ENCODE assay signal across 14 cellular contexts in genomic region chr7:69457912-69458491, GRCh38.
A peak's percentile ranks its signal among the peaks of the same experiment; 100 is the strongest.
DNase-seq lines count a peak whose midpoint lies in the region; ATAC-seq and TF ChIP-seq lines count a peak whose summit lies in the region.
"Had no signal": no experiment of that assay in that cellular context is flagged by ENCODE, and none has a peak within 500 bp of the region (broad histone marks: within the 10 kb centered on the region; RNA-seq: fewer than 3 reads in every experiment).

No MANE protein-coding gene starts in this region.

- no peak for TF ChIP-seq CTCF in heart right ventricle (IDR thresholded peaks at IDR 0.05)
- no peak for TF ChIP-seq CTCF in psoas muscle (IDR thresholded peaks at IDR 0.05)

- H3K27ac ChIP-seq in heart right ventricle (peak overlapping the region in 8 of 10 donors; percentile 25 to 74 (median 44)), psoas muscle (no peak overlapping the region)

- ATAC-seq in heart right ventricle, result peak; percentile 92 to 97 (median 95)
- peak; percentile 21 to 71 (median 66) for ATAC-seq in psoas muscle
- ATAC-seq: activated naive CD4-positive, alpha-beta T cell treated with anti-CD3 and anti-CD28 coated beads, Interleukin-2, amount 50 U/mL, for 72 hours; effector memory CD8-positive, alpha-beta T cell had no signal

- H3K27me3 ChIP-seq in H7 (ENCODE audit: control insufficient read depth, insufficient read depth, low read length) (no peaks in the 10 kb centered on the region), heart right ventricle (no peaks in the 10 kb centered on the region), psoas muscle (ENCODE audit: insufficient read depth in 3 of 3, low read length in 2 of 3) (no peaks in the 10 kb centered on the region)

- H3K4me1 ChIP-seq in heart right ventricle (peaks cover 2 to 18% (median 16%) of the 10 kb centered on the region in 9 donors), psoas muscle (no peaks in the 10 kb centered on the region)

- H3K36me3 ChIP-seq in H7 (replicated peaks; ENCODE audit: control insufficient read depth, insufficient read depth, low read length) (no peaks in the 10 kb centered on the region), heart right ventricle (no peaks in the 10 kb centered on the region), psoas muscle (ENCODE audit: insufficient read depth in 1 of 2, low read depth in 1 of 2) (no peaks in the 10 kb centered on the region)

- DNase-seq in H7 (peak; percentile 35), NCI-H774 (lab: John Stamatoyannopoulos, UW) (peak; percentile 9), heart right ventricle (peak; percentile 68 to 89), psoas muscle (peak; percentile 39 to 63), T-helper 2 cell (no peak), cerebellar nuclear complex (lab: John Stamatoyannopoulos, UW) (no peak)
- DNase-seq in activated CD8-positive, alpha-beta memory T cell treated with anti-CD3 and anti-CD28 coated beads for 24 hours, result no peak
- DNase-seq: activated CD4-positive, alpha-beta memory T cell treated with anti-CD3 and anti-CD28 coated beads for 36 hours; effector memory CD8-positive, alpha-beta T cell; GOT3; NCI-H1930; nucleus accumbens; trophoblast cell had no signal

- no peak overlapping the region for H3K4me3 ChIP-seq in H7 (ENCODE audit: insufficient read depth, low read depth, low read length)
- H3K4me3 ChIP-seq in heart right ventricle, result no peak overlapping the region
- no peak overlapping the region for H3K4me3 ChIP-seq in psoas muscle

- WGBS in heart right ventricle, 2 donors, result 12 to 15% methylated on average over 7 of the region's 7 CpGs
- 10 to 13% (median 13%) methylated on average over 7 of the region's 7 CpGs for WGBS in psoas muscle, 3 donors

- H3K9me3 ChIP-seq in heart right ventricle (no peaks in the 10 kb centered on the region), psoas muscle (no peaks in the 10 kb centered on the region)

- intact Hi-C loops in heart right ventricle (cut with DNase I), result loop anchor here in 2 of 10 donors (2.0 to 10.0 kb wide), 2 partner anchors 59 to 137 kb away; partner anchors contain the start of gene AUTS2 (in 1 of the 2)
- intact Hi-C loops in psoas muscle (cut with DNase I), result no loop called here

Comparison
In these comparisons a context has a peak if more than half of its experiments do, and no peak if none do; other contexts are left out.
1. DNase-seq: peak in H7 (single experiment), NCI-H774 (single experiment), heart right ventricle (2 of 2) and psoas muscle (2 of 2); none in activated CD8-positive, alpha-beta memory T cell treated with anti-CD3 and anti-CD28 coated beads for 24 hours (single experiment), T-helper 2 cell (0 of 5) and cerebellar nuclear complex (0 of 2).